Comparison of ENCODE assay signal across 26 cellular contexts in the genomic region with DNA sequence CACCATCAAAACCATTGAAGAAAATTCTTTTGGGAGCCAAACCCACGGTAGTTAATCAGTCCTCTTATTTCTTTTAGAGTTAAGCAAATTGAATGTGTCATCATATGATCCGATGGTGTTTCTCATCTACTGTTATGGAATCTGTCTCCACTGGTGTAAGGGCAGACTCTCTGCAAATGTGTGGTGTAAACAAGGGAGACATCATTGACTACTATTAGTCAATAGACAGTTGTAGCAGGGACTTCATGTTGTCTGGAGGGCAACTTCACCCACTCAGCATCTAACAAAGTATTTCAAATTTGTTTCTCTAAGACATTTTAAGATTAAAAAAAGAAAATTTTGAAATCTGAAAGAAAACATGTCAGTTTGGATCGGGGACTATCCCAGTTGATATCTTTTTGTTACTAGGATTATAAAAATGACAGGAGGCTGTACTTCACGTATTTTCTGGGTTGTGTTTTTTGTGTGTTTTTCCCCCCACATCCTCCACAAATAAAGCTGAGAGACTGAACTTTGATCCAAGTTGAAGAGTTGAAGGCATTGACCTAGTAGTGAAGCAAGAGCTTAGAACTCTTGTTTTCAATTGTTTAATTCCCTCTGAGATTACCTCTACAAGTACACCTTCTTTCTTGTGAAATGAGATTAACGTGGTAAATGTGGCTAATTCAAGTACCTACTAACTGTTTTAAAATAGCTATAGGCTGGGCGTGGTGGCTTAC.
"Had no signal": no experiment of that assay in that cellular context is flagged by ENCODE, and none has a peak within 500 bp of the region (broad histone marks: within the 10 kb centered on the region; RNA-seq: fewer than 3 reads in every experiment).

No MANE protein-coding gene starts in this region.

- H3K27ac Mint-ChIP-seq: activated CD4-positive, alpha-beta T cell treated with anti-CD3 and anti-CD28 coated beads, Interleukin-2, amount 10 ng/mL, durations not matched to agents 24 days and 14 days; activated naive CD4-positive, alpha-beta T cell treated with anti-CD3 and anti-CD28 coated beads, Interleukin-2, amount 50 U/mL, for 24 hours; activated T-helper 1 cell treated with anti-CD3 and anti-CD28 coated beads, Interleukin-12 subunit alpha, Interleukin-12 subunit beta, Interleukin-2, Interleukin-4 antibody, amounts not matched to agents 30 ng/mL and 10 ng/mL and 1 ng/mL, durations not matched to agents 14 hours and 24 hours and 36 hours; effector memory CD8-positive, alpha-beta T cell; neural progenitor cell had no signal

- H3K27me3 Mint-ChIP-seq: activated CD4-positive, alpha-beta T cell treated with anti-CD3 and anti-CD28 coated beads, Interleukin-2, amount 10 ng/mL, durations not matched to agents 24 days and 14 days; activated naive CD4-positive, alpha-beta T cell treated with anti-CD3 and anti-CD28 coated beads, Interleukin-2, amount 50 U/mL, for 24 hours; effector memory CD8-positive, alpha-beta T cell had no signal

- H3K27ac ChIP-seq: dorsolateral prefrontal cortex, esophagus squamous epithelium, gastroesophageal sphincter, neural progenitor cell, sigmoid colon, testis, VCaP had no signal

- H3K36me3 ChIP-seq: neural progenitor cell had no signal

- H3K4me3 Mint-ChIP-seq: activated CD4-positive, alpha-beta T cell treated with anti-CD3 and anti-CD28 coated beads, Interleukin-2, amount 10 ng/mL, durations not matched to agents 24 days and 14 days; activated naive CD4-positive, alpha-beta T cell treated with anti-CD3 and anti-CD28 coated beads, Interleukin-2, amount 50 U/mL, for 24 hours; activated T-helper 1 cell treated with anti-CD3 and anti-CD28 coated beads, Interleukin-12 subunit alpha, Interleukin-12 subunit beta, Interleukin-2, Interleukin-4 antibody, amounts not matched to agents 30 ng/mL and 10 ng/mL and 1 ng/mL, durations not matched to agents 14 hours and 24 hours and 36 hours; effector memory CD8-positive, alpha-beta T cell; neural progenitor cell; T-helper 2 cell treated with Interferon-gamma antibody and Interleukin-4, amounts not matched to agents 5 μg/mL and 100 μg/mL, for 36 hours had no signal

- H3K9me3 Mint-ChIP-seq: activated CD4-positive, alpha-beta T cell treated with anti-CD3 and anti-CD28 coated beads, Interleukin-2, amount 10 ng/mL, durations not matched to agents 24 days and 14 days; activated naive CD4-positive, alpha-beta T cell treated with anti-CD3 and anti-CD28 coated beads, Interleukin-2, amount 50 U/mL, for 24 hours; effector memory CD8-positive, alpha-beta T cell; neural progenitor cell had no signal

- ATAC-seq: activated CD4-positive, CD25-positive, alpha-beta regulatory T cell treated with anti-CD3 and anti-CD28 coated beads, Interleukin-2, amount 50 U/mL, for 24 hours; effector memory CD8-positive, alpha-beta T cell; gastroesophageal sphincter; left ventricle myocardium superior; SK-N-SH treated with all-trans-retinoic acid at 6 μM for 48 hours had no signal

- DNase-seq: activated CD4-positive, alpha-beta T cell treated with anti-CD3 and anti-CD28 coated beads, Interleukin-2, amount 10 ng/mL, durations not matched to agents 24 days and 14 days; activated CD8-positive, alpha-beta memory T cell treated with anti-CD3 and anti-CD28 coated beads for 24 hours; activated CD8-positive, alpha-beta memory T cell treated with anti-CD3 and anti-CD28 coated beads, Interleukin-2, amount 50 U/mL, for 48 hours; activated gamma-delta T cell; central memory CD4-positive, alpha-beta T cell; dorsolateral prefrontal cortex; effector memory CD8-positive, alpha-beta T cell; esophagus squamous epithelium; head of caudate nucleus; hypothalamus; left ventricle myocardium superior; posterior cingulate gyrus; sigmoid colon; stimulated activated CD4-positive, alpha-beta T cell treated with anti-CD3 and anti-CD28 coated beads, Interleukin-2, amount 100 ng/mL, for 48 hours; stimulated activated CD8-positive, alpha-beta memory T cell treated with anti-CD3 and anti-CD28 coated beads, Interleukin-4, amount 100 ng/mL, for 48 hours; stimulated activated naive CD4-positive, alpha-beta T cell; testis; trophoblast cell had no signal

- H3K9me3 ChIP-seq: esophagus squamous epithelium, gastroesophageal sphincter, sigmoid colon, testis had no signal

- H3K4me3 ChIP-seq: dorsolateral prefrontal cortex, esophagus squamous epithelium, gastroesophageal sphincter, neural progenitor cell, sigmoid colon, testis had no signal

- H3K27me3 ChIP-seq: dorsolateral prefrontal cortex, esophagus squamous epithelium, gastroesophageal sphincter, neural progenitor cell, sigmoid colon, testis had no signal
